ENCODE assay signal across 8 cellular contexts in genomic region chr7:150404785-150405583, GRCh38. TPM values are rescaled to one million over a fixed set of nuclear protein-coding genes. Genes with fewer than 3 reads are reported as not detected.
DNase-seq lines count a peak whose midpoint lies in the region; ATAC-seq and TF ChIP-seq lines count a peak whose summit lies in the region.

No MANE protein-coding gene starts in this region.

- H3K36me3 ChIP-seq in HAP-1 (replicated peaks), result no peaks in the 10 kb centered on the region
- H3K36me3 ChIP-seq in MM.1S (replicated peaks; ENCODE audit: insufficient read depth, low read length), result peaks cover under 1% of the 10 kb centered on the region
- no peaks in the 10 kb centered on the region for H3K36me3 ChIP-seq in left ventricle myocardium inferior
- H3K36me3 ChIP-seq in upper lobe of left lung, result peaks cover 0 to 7% (median 2%) of the 10 kb centered on the region in 4 donors

- CTCF ChIA-PET in GM10248 (lab: Yijun Ruan, JAX), result interaction anchor here (0.6 to 2.3 kb wide), 19 partner anchors 9 to 60 kb away, joined by 3 to 10 read pairs (median 4); partner anchors contain the start of gene REPIN1

- peaks cover 4% of the 10 kb centered on the region for H3K36me3 Mint-ChIP-seq in progenitor cell of endocrine pancreas (ENCODE audit: insufficient read depth)

- peak overlapping the region; percentile 75 for H2AFZ ChIP-seq in MM.1S (ENCODE audit: low read length)

- no peaks in the 10 kb centered on the region for H3K9me3 Mint-ChIP-seq in progenitor cell of endocrine pancreas (ENCODE audit: low read depth)

- no peaks in the 10 kb centered on the region for H3K27me3 ChIP-seq in HAP-1 (ENCODE audit: low read depth)
- H3K27me3 ChIP-seq in MM.1S (replicated peaks; ENCODE audit: insufficient read depth, low read length), result no peaks in the 10 kb centered on the region
- no peaks in the 10 kb centered on the region for H3K27me3 ChIP-seq in left ventricle myocardium inferior (ENCODE audit: low read depth)
- no peaks in the 10 kb centered on the region for H3K27me3 ChIP-seq in upper lobe of left lung

- peak in 2 of 4 donors; percentile 78 to 83 for TF ChIP-seq POLR2A in upper lobe of left lung (IDR thresholded peaks at IDR 0.05)

- DNase-seq in GM10248 (ENCODE audit: extremely low spot score) (peak; percentile 87), HAP-1 (ENCODE audit: low spot score in 2 of 2) (peak; percentile 72 to 91), MM.1S (peak; percentile 97), SW480 (ENCODE audit: low spot score) (peak; percentile 87), amniotic epithelial cell (ENCODE audit: low read depth) (peak; percentile 87), left ventricle myocardium inferior (peak; percentile 92), progenitor cell of endocrine pancreas (ENCODE audit: low spot score, unreplicated experiment) (peak; percentile 84), upper lobe of left lung (peak; percentile 89 to 98)

- peak overlapping the region; percentile 98 for H3K4me2 ChIP-seq in MM.1S (ENCODE audit: low read depth, low read length)

- H3K4me3 ChIP-seq in HAP-1, result peak overlapping the region; percentile 47
- H3K4me3 ChIP-seq in MM.1S (ENCODE audit: low read length), result peak overlapping the region; percentile 70
- H3K4me3 ChIP-seq in left ventricle myocardium inferior, result peak overlapping the region; percentile 93
- H3K4me3 ChIP-seq in upper lobe of left lung, result peak overlapping the region; percentile 61 to 76 (median 70)

- peak; percentile 45 for TF ChIP-seq CTCF in GM10248 (IDR thresholded peaks at IDR 0.05; ENCODE audit: control extremely low read depth, extremely low read depth, low read depth, missing control alignments)
- peak; percentile 50 for TF ChIP-seq CTCF in MM.1S (IDR thresholded peaks at IDR 0.05; ENCODE audit: low read length)
- TF ChIP-seq CTCF in left ventricle myocardium inferior (IDR thresholded peaks at IDR 0.05; ENCODE audit: borderline replicate concordance), result peak; percentile 11
- TF ChIP-seq CTCF in progenitor cell of endocrine pancreas (IDR thresholded peaks at IDR 0.05; ENCODE audit: unreplicated experiment), result peak; percentile 0
- peak in 3 of 6 experiments; percentile 11 to 51 (median 37) for TF ChIP-seq CTCF in upper lobe of left lung (IDR thresholded peaks at IDR 0.05)

- H3K9me3 ChIP-seq in HAP-1, result no peaks in the 10 kb centered on the region
- H3K9me3 ChIP-seq in MM.1S (replicated peaks; ENCODE audit: insufficient read depth, low read length), result no peaks in the 10 kb centered on the region
- H3K9me3 ChIP-seq in left ventricle myocardium inferior (replicated peaks), result no peaks in the 10 kb centered on the region
- no peaks in the 10 kb centered on the region for H3K9me3 ChIP-seq in upper lobe of left lung

- peaks cover 47% of the 10 kb centered on the region for H3K4me1 Mint-ChIP-seq in progenitor cell of endocrine pancreas (ENCODE audit: low read depth)

- TF ChIP-seq EP300 in upper lobe of left lung (IDR thresholded peaks at IDR 0.05), result no peak

- intact Hi-C loops in left ventricle myocardium inferior (cut with micrococcal nuclease), result no loop called here

- 0 to 1% methylated on average over 23 to 64 of the region's 86 CpGs for WGBS in upper lobe of left lung, 2 donors

- POLR2A ChIA-PET in GM10248 (lab: Yijun Ruan, JAX), result interaction anchor here (0.5 to 0.9 kb wide), 2 partner anchors 28 to 1385 kb away, joined by 3 to 6 read pairs; no protein-coding TSS in a partner anchor

- peak overlapping the region; percentile 94 for H3K4me3 Mint-ChIP-seq in progenitor cell of endocrine pancreas (ENCODE audit: low read depth)

- H3K27ac Mint-ChIP-seq in progenitor cell of endocrine pancreas, result peak overlapping the region; percentile 88

- H3K79me2 ChIP-seq in MM.1S (ENCODE audit: low read length), result peaks cover 58% of the 10 kb centered on the region

- no peaks in the 10 kb centered on the region for H4K20me1 ChIP-seq in MM.1S (ENCODE audit: insufficient read depth, low read length)

- no peaks in the 10 kb centered on the region for H3K27me3 Mint-ChIP-seq in progenitor cell of endocrine pancreas

- H3K9me2 ChIP-seq in MM.1S (replicated peaks; ENCODE audit: insufficient read depth, low read length), result no peaks in the 10 kb centered on the region

- H3K4me1 ChIP-seq in HAP-1 (peaks cover 11% of the 10 kb centered on the region), MM.1S (ENCODE audit: low read length) (peaks cover 42% of the 10 kb centered on the region), left ventricle myocardium inferior (peaks cover 37% of the 10 kb centered on the region), upper lobe of left lung (peaks cover 23 to 27% (median 26%) of the 10 kb centered on the region in 4 donors)

- H3K27ac ChIP-seq in MM.1S (ENCODE audit: low read length) (peak overlapping the region; percentile 98), left ventricle myocardium inferior (replicated peaks) (peak overlapping the region; percentile 99), upper lobe of left lung (peak overlapping the region; percentile 88 to 98 (median 96))

- H3K9ac ChIP-seq in MM.1S (ENCODE audit: low read length), result peak overlapping the region; percentile 92

- H3F3A ChIP-seq in MM.1S (ENCODE audit: insufficient read depth, low read length), result peaks cover 32% of the 10 kb centered on the region

- in situ Hi-C loops in HAP-1 (cut with MboI; ENCODE audit: low sequenced_read_pairs), result loop anchor here (25.0 kb wide), 1 partner anchor 118 kb away; no protein-coding TSS in a partner anchor

- peak; percentile 94 to 97 for ATAC-seq in upper lobe of left lung (ENCODE audit: low FRiP score in 2 of 2)

RNA-seq across cellular contexts. Expression of gene ZNF775, which starts 25.9 kb away (rescaled TPM):
- total RNA-seq in left ventricle myocardium inferior (3.1 TPM), progenitor cell of endocrine pancreas (10.8 and 13.4 TPM in 2 replicates), upper lobe of left lung (1 to 10 TPM; 3.0 to 6.5 (median 5.5) TPM)

RNA-seq across cellular contexts. Expression of gene REPIN1, which starts 36.4 kb away (rescaled TPM):
- total RNA-seq in left ventricle myocardium inferior (110 TPM), progenitor cell of endocrine pancreas (148 and 153 TPM in 2 replicates), upper lobe of left lung (100 to 1,000 TPM in 4 of 6 donors, 10 to 100 TPM in 2; 65.2 to 125 (median 105) TPM)

RNA-seq across cellular contexts. Expression of gene GIMAP8, which starts 45.4 kb away (rescaled TPM):
- total RNA-seq in left ventricle myocardium inferior (11.0 TPM), progenitor cell of endocrine pancreas (not detected in 2 replicates), upper lobe of left lung (10 to 100 TPM; 15.6 to 39.6 (median 31.7) TPM)

Comparison
In these comparisons a context has a peak if more than half of its experiments do, and no peak if none do; other contexts are left out.
1. Peak in every context shown above with its lines: DNase-seq, ATAC-seq, H3K4me3 ChIP-seq and H3K27ac ChIP-seq.
2. RNA of gene GIMAP8, which starts 45.4 kb away (total RNA-seq): 15.6 to 39.6 TPM in upper lobe of left lung and 11.0 TPM in left ventricle myocardium inferior (single experiment); not detected in progenitor cell of endocrine pancreas; every median in the first group is over 10 times any median in the second.